In the genomic region with DNA sequence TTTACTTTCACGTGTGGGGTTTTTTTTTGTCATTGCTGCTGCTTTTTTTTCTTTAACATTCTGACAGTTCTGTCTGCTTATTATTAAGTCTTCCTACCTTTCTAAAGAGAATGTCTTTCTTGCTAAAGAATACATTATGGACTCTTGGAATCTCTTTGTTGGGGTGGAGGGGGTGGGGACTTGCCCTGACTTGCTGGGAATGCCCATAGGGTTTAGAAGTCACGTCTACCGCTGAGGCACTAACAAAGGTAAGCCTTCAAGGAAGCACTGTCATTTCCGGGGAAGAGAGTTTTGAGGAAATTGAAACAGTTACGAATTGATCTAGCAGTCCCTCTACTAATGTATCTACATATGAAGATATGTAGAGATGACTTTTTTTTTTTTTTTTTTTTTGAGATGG, we compare ENCODE assay signal across 9 cellular contexts. TPM values are rescaled to one million over a fixed set of nuclear protein-coding genes. Genes with fewer than 3 reads are reported as not detected.
DNase-seq lines count a peak whose midpoint lies in the region; ATAC-seq and TF ChIP-seq lines count a peak whose summit lies in the region.
"Had no signal": no experiment of that assay in that cellular context is flagged by ENCODE, and none has a peak within 500 bp of the region (broad histone marks: within the 10 kb centered on the region; RNA-seq: fewer than 3 reads in every experiment).

No MANE protein-coding gene starts in this region.

- no peaks in the 10 kb centered on the region for H3K27me3 ChIP-seq in RWPE2 (ENCODE audit: insufficient read depth, poor library complexity, severe bottlenecking)
- H3K27me3 ChIP-seq: MG63 had no signal

- H3K9me3 Mint-ChIP-seq in Calu3 (ENCODE audit: low read depth, unreplicated experiment): no peaks in the 10 kb centered on the region
- H3K9me3 Mint-ChIP-seq in endothelial cell (ENCODE audit: unreplicated experiment): no peaks in the 10 kb centered on the region

- peak overlapping the region; percentile 99 for H3K27ac ChIP-seq in RWPE2 (ENCODE audit: poor library complexity, severe bottlenecking)

- TF ChIP-seq CTCF in Calu3 (IDR thresholded peaks at IDR 0.05; ENCODE audit: unreplicated experiment) (no peak), RWPE2 (IDR thresholded peaks at IDR 0.05; ENCODE audit: poor library complexity, severe bottlenecking) (no peak), endothelial cell (IDR thresholded peaks at IDR 0.05; ENCODE audit: unreplicated experiment) (no peak)

- peaks cover 45% of the 10 kb centered on the region for H3K36me3 ChIP-seq in RWPE2 (ENCODE audit: low read depth)

- H3K27me3 Mint-ChIP-seq in Calu3 (ENCODE audit: unreplicated experiment) (no peaks in the 10 kb centered on the region), endothelial cell (ENCODE audit: unreplicated experiment) (peaks cover 17% of the 10 kb centered on the region)

- peaks cover 12% of the 10 kb centered on the region for H3K4me1 Mint-ChIP-seq in Calu3 (ENCODE audit: low read depth, unreplicated experiment)
- peaks cover 56% of the 10 kb centered on the region for H3K4me1 Mint-ChIP-seq in endothelial cell (ENCODE audit: unreplicated experiment)

- ATAC-seq in RWPE2 (ENCODE audit: low read depth) (peak; percentile 69), HG03565 (IDR thresholded peaks at IDR 0.05; ENCODE audit: unreplicated experiment) (no peak)

- H3K4me3 Mint-ChIP-seq in Calu3 (ENCODE audit: low read depth, unreplicated experiment) (peak overlapping the region; percentile 46), endothelial cell (ENCODE audit: unreplicated experiment) (peak overlapping the region; percentile 80)

- CTCF ChIA-PET in Calu3 (lab: Charles Lee): no interaction called here

- peak overlapping the region; percentile 28 for H3K4me3 ChIP-seq in RWPE2 (ENCODE audit: severe bottlenecking)

- DNase-seq in Calu3 (no peak), RWPE2 (ENCODE audit: low spot score) (peak; percentile 94), endothelial cell (ENCODE audit: low spot score) (no peak), pulmonary artery endothelial cell (ENCODE audit: low read depth, low spot score) (peak; percentile 39), iPS-NIHi11 (ENCODE audit: low spot score) (no peak), NCI-H1092 treated with DMSO at 0.1 percent for 48 hours (lab: John Stamatoyannopoulos, UW) (no peak), NCI-H69 (lab: John Stamatoyannopoulos, UW) (no peak)

- peaks cover 50% of the 10 kb centered on the region for H3K4me1 ChIP-seq in RWPE2 (ENCODE audit: insufficient read depth, poor library complexity, severe bottlenecking)

- no TSS peak for BruUV-seq in Calu3 (replicated peaks; lab: Mats Ljungman, UMichigan)

- H3K27ac Mint-ChIP-seq in Calu3 (ENCODE audit: unreplicated experiment): peak overlapping the region; percentile 83
- peak overlapping the region; percentile 98 for H3K27ac Mint-ChIP-seq in endothelial cell (ENCODE audit: unreplicated experiment)

- no peaks in the 10 kb centered on the region for H3K9me3 ChIP-seq in RWPE2 (ENCODE audit: severe bottlenecking)
- H3K9me3 ChIP-seq: MG63 had no signal

- no peaks in the 10 kb centered on the region for H3K36me3 Mint-ChIP-seq in Calu3 (ENCODE audit: insufficient read depth, unreplicated experiment)
- peaks cover 42% of the 10 kb centered on the region for H3K36me3 Mint-ChIP-seq in endothelial cell (ENCODE audit: low read depth, unreplicated experiment)

- intact Hi-C loops in Calu3 (cut with micrococcal nuclease; ENCODE audit: unreplicated experiment): no loop called here

RNA-seq across cellular contexts. Expression of a gene that starts 19.4 kb away (rescaled TPM):
- total RNA-seq in Calu3 (2022) (51.2 and 73.9 TPM in 2 replicates), endothelial cell (ENCODE audit: unreplicated experiment) (714 TPM), pulmonary artery endothelial cell (214 and 224 TPM in 2 replicates)

RNA-seq across cellular contexts. Expression of a gene that starts 41.3 kb away (rescaled TPM):
- total RNA-seq in Calu3 (2022) (not detected in 2 replicates), endothelial cell (ENCODE audit: unreplicated experiment) (0.18 TPM), pulmonary artery endothelial cell (0.60 and 1.5 TPM in 2 replicates)

Comparison
In these comparisons a context has a peak if more than half of its experiments do, and no peak if none do; other contexts are left out.
1. DNase-seq: peak in RWPE2 (single experiment) and pulmonary artery endothelial cell (single experiment); none in Calu3 (single experiment), endothelial cell (single experiment), iPS-NIHi11 (single experiment), NCI-H1092 treated with DMSO at 0.1 percent for 48 hours (single experiment) and NCI-H69 (single experiment).